Comparison of ENCODE assay signal across 1 cellular context in the genomic region with DNA sequence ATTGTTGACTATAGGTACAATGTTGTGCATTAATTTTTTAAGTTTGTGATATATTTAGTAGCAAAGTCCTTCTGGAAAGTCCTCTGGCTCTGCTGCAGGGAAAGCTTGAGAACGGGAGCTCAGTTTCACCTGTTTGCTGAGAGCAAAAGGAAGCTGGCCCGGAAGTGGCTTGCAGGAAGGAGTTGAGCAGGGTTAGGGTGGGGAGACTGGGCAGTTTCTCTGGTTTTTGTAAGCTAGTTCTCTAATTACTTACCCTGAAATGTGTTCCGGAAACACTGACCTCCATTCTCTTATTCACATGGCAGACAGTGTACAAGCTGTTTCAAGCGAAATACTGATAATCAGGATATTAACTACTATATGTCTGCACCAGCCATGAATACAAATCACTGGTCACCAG.
TF ChIP-seq lines count a peak whose summit lies in the region.

No MANE protein-coding gene starts in this region.

TF ChIP-seq in IMR-90, 13 proteins besides CTCF, POLR2A, EP300 and RAD21:
- TF ChIP-seq FOS (IDR thresholded peaks at IDR 0.05; ENCODE audit: low read depth, low read length) = no peak
- no peak for TF ChIP-seq RCOR1 (IDR thresholded peaks at IDR 0.05; ENCODE audit: insufficient replicate concordance, low read length)
- TF ChIP-seq, protein P1, sequence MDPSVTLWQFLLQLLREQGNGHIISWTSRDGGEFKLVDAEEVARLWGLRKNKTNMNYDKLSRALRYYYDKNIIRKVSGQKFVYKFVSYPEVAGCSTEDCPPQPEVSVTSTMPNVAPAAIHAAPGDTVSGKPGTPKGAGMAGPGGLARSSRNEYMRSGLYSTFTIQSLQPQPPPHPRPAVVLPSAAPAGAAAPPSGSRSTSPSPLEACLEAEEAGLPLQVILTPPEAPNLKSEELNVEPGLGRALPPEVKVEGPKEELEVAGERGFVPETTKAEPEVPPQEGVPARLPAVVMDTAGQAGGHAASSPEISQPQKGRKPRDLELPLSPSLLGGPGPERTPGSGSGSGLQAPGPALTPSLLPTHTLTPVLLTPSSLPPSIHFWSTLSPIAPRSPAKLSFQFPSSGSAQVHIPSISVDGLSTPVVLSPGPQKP (IDR thresholded peaks at IDR 0.05; ENCODE audit: borderline replicate concordance, low read depth, low read length) = no peak
- TF ChIP-seq CEBPB (IDR thresholded peaks at IDR 0.05; ENCODE audit: low read depth, low read length) = no peak
- TF ChIP-seq, protein P2, sequence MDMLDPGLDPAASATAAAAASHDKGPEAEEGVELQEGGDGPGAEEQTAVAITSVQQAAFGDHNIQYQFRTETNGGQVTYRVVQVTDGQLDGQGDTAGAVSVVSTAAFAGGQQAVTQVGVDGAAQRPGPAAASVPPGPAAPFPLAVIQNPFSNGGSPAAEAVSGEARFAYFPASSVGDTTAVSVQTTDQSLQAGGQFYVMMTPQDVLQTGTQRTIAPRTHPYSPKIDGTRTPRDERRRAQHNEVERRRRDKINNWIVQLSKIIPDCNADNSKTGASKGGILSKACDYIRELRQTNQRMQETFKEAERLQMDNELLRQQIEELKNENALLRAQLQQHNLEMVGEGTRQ (IDR thresholded peaks at IDR 0.05; ENCODE audit: low read depth, low read length) = no peak
- TF ChIP-seq MAFK (IDR thresholded peaks at IDR 0.05; ENCODE audit: low read depth, low read length) = no peak
- TF ChIP-seq CHD1 (IDR thresholded peaks at IDR 0.05; ENCODE audit: low read depth, low read length) = no peak
- no peak for TF ChIP-seq MXI1 (IDR thresholded peaks at IDR 0.05; ENCODE audit: borderline replicate concordance, low read depth, low read length)
- no peak for TF ChIP-seq MAZ (IDR thresholded peaks at IDR 0.05; ENCODE audit: borderline replicate concordance, low read depth, low read length)
- no peak for TF ChIP-seq BHLHE40 (IDR thresholded peaks at IDR 0.05; ENCODE audit: low read depth, low read length)
- no peak for TF ChIP-seq SMC3 (IDR thresholded peaks at IDR 0.05; ENCODE audit: low read depth, low read length)
- no peak for TF ChIP-seq NFE2L2 (IDR thresholded peaks at IDR 0.05; ENCODE audit: low read depth, low read length)
- no peak for TF ChIP-seq RFX5 (IDR thresholded peaks at IDR 0.05; ENCODE audit: low read depth, low read length)
TF ChIP-seq in IMR-90: peak in this region for 0.
